In the genomic region with DNA sequence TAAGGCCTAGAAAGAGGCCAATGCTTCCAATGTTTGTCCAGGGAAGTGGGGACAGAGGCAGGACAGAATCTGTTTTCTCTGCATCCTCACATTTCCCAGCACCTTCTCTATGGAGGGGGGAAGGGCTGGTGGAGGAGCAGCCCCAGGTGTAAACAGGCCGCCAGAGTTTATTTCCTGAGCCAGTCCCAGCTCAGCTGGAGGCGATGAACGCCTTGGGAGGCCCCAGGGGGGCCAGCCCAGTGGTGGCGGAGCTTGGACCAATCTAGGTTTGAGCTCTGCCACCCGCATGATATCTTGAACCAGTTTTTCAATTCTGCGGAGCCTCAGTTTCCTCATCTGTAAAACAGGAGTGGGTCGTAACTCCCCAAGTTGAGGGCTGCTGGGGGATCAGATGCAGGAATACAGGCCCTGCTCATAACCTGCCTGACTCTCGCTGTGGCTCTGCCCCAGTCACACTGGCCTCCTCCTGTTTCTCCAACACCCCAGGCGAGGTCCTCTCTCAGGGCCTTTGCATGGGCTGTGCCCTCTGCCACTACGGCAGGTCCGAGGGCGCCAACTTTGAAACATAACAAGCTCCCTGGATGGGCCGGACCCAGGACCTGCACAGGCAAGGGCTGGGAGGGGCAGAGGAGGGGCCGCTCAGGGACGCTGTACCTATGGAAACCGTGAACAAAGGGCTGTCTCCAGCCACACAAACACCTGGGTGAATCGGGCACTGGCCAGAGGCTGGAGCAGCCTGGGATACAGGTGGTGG, we compare ENCODE assay signal across 1 cellular context.
A peak's percentile ranks its signal among the peaks of the same experiment; 100 is the strongest.
TF ChIP-seq lines count a peak whose summit lies in the region.

No MANE protein-coding gene starts in this region.

TF ChIP-seq in HepG2, 621 proteins besides CTCF, POLR2A, EP300 and RAD21 (continues in another document):
- TF ChIP-seq, protein P1, sequence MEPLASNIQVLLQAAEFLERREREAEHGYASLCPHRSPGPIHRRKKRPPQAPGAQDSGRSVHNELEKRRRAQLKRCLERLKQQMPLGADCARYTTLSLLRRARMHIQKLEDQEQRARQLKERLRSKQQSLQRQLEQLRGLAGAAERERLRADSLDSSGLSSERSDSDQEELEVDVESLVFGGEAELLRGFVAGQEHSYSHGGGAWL (CRISPR knock-in tag; IDR thresholded peaks at IDR 0.05): 0 out of 2 replicates have a peak, but pooled peaks have one; percentile 29
- TF ChIP-seq JARID2 (CRISPR knock-in tag; IDR thresholded peaks at IDR 0.05; ENCODE audit: insufficient replicate concordance): no peak
- TF ChIP-seq, protein P2, sequence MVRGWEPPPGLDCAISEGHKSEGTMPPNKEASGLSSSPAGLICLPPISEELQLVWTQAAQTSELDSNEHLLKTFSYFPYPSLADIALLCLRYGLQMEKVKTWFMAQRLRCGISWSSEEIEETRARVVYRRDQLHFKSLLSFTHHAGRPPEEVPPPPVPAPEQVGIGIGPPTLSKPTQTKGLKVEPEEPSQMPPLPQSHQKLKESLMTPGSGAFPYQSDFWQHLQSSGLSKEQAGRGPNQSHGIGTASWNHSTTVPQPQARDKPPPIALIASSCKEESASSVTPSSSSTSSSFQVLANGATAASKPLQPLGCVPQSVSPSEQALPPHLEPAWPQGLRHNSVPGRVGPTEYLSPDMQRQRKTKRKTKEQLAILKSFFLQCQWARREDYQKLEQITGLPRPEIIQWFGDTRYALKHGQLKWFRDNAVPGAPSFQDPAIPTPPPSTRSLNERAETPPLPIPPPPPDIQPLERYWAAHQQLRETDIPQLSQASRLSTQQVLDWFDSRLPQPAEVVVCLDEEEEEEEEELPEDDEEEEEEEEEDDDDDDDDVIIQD (CRISPR knock-in tag; IDR thresholded peaks at IDR 0.05; ENCODE audit: low read depth): no peak
- no peak for TF ChIP-seq NR2F6 (IDR thresholded peaks at IDR 0.05)
- TF ChIP-seq NR2F6 (CRISPR knock-in tag; IDR thresholded peaks at IDR 0.05): no peak
- TF ChIP-seq FOXO1 (CRISPR knock-in tag; IDR thresholded peaks at IDR 0.05): 0 out of 2 replicates have a peak, but pooled peaks have one; percentile 28
- TF ChIP-seq ZNF232 (CRISPR knock-in tag; IDR thresholded peaks at IDR 0.05; ENCODE audit: borderline replicate concordance): no peak
- TF ChIP-seq, protein P3, sequence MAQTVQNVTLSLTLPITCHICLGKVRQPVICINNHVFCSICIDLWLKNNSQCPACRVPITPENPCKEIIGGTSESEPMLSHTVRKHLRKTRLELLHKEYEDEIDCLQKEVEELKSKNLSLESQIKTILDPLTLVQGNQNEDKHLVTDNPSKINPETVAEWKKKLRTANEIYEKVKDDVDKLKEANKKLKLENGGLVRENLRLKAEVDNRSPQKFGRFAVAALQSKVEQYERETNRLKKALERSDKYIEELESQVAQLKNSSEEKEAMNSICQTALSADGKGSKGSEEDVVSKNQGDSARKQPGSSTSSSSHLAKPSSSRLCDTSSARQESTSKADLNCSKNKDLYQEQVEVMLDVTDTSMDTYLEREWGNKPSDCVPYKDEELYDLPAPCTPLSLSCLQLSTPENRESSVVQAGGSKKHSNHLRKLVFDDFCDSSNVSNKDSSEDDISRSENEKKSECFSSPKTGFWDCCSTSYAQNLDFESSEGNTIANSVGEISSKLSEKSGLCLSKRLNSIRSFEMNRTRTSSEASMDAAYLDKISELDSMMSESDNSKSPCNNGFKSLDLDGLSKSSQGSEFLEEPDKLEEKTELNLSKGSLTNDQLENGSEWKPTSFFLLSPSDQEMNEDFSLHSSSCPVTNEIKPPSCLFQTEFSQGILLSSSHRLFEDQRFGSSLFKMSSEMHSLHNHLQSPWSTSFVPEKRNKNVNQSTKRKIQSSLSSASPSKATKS (CRISPR knock-in tag; IDR thresholded peaks at IDR 0.05): no peak
- TF ChIP-seq ZFP41 (CRISPR knock-in tag; IDR thresholded peaks at IDR 0.05; ENCODE audit: borderline replicate concordance): no peak
- TF ChIP-seq, protein P4, sequence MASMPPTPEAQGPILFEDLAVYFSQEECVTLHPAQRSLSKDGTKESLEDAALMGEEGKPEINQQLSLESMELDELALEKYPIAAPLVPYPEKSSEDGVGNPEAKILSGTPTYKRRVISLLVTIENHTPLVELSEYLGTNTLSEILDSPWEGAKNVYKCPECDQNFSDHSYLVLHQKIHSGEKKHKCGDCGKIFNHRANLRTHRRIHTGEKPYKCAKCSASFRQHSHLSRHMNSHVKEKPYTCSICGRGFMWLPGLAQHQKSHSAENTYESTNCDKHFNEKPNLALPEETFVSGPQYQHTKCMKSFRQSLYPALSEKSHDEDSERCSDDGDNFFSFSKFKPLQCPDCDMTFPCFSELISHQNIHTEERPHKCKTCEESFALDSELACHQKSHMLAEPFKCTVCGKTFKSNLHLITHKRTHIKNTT (CRISPR knock-in tag; IDR thresholded peaks at IDR 0.05): no peak
- TF ChIP-seq KDM6A (CRISPR knock-in tag; IDR thresholded peaks at IDR 0.05; ENCODE audit: low read depth): no peak
- TF ChIP-seq ADNP (CRISPR knock-in tag; IDR thresholded peaks at IDR 0.05): no peak
- TF ChIP-seq MIER3 (CRISPR knock-in tag; IDR thresholded peaks at IDR 0.05; ENCODE audit: borderline replicate concordance): no peak
- no peak for TF ChIP-seq ZSCAN29 (CRISPR knock-in tag; conservative IDR thresholded peaks at IDR 0.05)
- no peak; the same call in 1 of the 2 replicates for TF ChIP-seq YEATS4 (CRISPR knock-in tag; IDR thresholded peaks at IDR 0.05; ENCODE audit: borderline replicate concordance)
- TF ChIP-seq, protein P5, sequence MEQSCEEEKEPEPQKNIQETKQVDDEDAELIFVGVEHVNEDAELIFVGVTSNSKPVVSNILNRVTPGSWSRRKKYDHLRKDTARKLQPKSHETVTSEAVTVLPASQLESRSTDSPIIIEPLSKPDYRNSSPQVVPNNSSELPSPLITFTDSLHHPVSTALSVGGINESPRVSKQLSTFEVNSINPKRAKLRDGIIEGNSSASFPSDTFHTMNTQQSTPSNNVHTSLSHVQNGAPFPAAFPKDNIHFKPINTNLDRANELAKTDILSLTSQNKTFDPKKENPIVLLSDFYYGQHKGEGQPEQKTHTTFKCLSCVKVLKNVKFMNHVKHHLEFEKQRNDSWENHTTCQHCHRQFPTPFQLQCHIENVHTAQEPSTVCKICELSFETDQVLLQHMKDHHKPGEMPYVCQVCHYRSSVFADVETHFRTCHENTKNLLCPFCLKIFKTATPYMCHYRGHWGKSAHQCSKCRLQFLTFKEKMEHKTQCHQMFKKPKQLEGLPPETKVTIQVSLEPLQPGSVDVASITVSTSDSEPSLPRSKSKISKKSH (CRISPR knock-in tag; IDR thresholded peaks at IDR 0.05; ENCODE audit: borderline replicate concordance): no peak
- no peak for TF ChIP-seq RBAK (CRISPR knock-in tag; IDR thresholded peaks at IDR 0.05)
- TF ChIP-seq, protein P6, sequence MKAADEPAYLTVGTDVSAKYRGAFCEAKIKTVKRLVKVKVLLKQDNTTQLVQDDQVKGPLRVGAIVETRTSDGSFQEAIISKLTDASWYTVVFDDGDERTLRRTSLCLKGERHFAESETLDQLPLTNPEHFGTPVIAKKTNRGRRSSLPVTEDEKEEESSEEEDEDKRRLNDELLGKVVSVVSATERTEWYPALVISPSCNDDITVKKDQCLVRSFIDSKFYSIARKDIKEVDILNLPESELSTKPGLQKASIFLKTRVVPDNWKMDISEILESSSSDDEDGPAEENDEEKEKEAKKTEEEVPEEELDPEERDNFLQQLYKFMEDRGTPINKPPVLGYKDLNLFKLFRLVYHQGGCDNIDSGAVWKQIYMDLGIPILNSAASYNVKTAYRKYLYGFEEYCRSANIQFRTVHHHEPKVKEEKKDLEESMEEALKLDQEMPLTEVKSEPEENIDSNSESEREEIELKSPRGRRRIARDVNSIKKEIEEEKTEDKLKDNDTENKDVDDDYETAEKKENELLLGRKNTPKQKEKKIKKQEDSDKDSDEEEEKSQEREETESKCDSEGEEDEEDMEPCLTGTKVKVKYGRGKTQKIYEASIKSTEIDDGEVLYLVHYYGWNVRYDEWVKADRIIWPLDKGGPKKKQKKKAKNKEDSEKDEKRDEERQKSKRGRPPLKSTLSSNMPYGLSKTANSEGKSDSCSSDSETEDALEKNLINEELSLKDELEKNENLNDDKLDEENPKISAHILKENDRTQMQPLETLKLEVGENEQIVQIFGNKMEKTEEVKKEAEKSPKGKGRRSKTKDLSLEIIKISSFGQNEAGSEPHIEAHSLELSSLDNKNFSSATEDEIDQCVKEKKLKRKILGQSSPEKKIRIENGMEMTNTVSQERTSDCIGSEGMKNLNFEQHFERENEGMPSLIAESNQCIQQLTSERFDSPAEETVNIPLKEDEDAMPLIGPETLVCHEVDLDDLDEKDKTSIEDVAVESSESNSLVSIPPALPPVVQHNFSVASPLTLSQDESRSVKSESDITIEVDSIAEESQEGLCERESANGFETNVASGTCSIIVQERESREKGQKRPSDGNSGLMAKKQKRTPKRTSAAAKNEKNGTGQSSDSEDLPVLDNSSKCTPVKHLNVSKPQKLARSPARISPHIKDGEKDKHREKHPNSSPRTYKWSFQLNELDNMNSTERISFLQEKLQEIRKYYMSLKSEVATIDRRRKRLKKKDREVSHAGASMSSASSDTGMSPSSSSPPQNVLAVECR (CRISPR knock-in tag; IDR thresholded peaks at IDR 0.05; ENCODE audit: borderline replicate concordance): peak; percentile 76
- TF ChIP-seq EZH2 (conservative IDR thresholded peaks at IDR 0.05; ENCODE audit: low read depth, low read length): no peak
- TF ChIP-seq, protein P7, sequence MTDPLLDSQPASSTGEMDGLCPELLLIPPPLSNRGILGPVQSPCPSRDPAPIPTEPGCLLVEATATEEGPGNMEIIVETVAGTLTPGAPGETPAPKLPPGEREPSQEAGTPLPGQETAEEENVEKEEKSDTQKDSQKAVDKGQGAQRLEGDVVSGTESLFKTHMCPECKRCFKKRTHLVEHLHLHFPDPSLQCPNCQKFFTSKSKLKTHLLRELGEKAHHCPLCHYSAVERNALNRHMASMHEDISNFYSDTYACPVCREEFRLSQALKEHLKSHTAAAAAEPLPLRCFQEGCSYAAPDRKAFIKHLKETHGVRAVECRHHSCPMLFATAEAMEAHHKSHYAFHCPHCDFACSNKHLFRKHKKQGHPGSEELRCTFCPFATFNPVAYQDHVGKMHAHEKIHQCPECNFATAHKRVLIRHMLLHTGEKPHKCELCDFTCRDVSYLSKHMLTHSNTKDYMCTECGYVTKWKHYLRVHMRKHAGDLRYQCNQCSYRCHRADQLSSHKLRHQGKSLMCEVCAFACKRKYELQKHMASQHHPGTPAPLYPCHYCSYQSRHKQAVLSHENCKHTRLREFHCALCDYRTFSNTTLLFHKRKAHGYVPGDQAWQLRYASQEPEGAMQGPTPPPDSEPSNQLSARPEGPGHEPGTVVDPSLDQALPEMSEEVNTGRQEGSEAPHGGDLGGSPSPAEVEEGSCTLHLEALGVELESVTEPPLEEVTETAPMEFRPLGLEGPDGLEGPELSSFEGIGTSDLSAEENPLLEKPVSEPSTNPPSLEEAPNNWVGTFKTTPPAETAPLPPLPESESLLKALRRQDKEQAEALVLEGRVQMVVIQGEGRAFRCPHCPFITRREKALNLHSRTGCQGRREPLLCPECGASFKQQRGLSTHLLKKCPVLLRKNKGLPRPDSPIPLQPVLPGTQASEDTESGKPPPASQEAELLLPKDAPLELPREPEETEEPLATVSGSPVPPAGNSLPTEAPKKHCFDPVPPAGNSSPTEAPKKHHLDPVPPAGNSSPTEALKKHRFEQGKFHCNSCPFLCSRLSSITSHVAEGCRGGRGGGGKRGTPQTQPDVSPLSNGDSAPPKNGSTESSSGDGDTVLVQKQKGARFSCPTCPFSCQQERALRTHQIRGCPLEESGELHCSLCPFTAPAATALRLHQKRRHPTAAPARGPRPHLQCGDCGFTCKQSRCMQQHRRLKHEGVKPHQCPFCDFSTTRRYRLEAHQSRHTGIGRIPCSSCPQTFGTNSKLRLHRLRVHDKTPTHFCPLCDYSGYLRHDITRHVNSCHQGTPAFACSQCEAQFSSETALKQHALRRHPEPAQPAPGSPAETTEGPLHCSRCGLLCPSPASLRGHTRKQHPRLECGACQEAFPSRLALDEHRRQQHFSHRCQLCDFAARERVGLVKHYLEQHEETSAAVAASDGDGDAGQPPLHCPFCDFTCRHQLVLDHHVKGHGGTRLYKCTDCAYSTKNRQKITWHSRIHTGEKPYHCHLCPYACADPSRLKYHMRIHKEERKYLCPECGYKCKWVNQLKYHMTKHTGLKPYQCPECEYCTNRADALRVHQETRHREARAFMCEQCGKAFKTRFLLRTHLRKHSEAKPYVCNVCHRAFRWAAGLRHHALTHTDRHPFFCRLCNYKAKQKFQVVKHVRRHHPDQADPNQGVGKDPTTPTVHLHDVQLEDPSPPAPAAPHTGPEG (CRISPR knock-in tag; IDR thresholded peaks at IDR 0.05): 0 out of 2 replicates have a peak, but pooled peaks have one; percentile 25
- no peak for TF ChIP-seq ZNF296 (CRISPR knock-in tag; conservative IDR thresholded peaks at IDR 0.05)
- TF ChIP-seq FOXM1 (CRISPR knock-in tag; IDR thresholded peaks at IDR 0.05): peak; percentile 91
- TF ChIP-seq IRX3 (CRISPR knock-in tag; IDR thresholded peaks at IDR 0.05; ENCODE audit: borderline replicate concordance, low read depth): no peak
- TF ChIP-seq AGO2 (optimal IDR thresholded peaks at IDR 0.05; ENCODE audit: low read depth, low read length): peak; percentile 38
- no peak for TF ChIP-seq ZNF34 (CRISPR knock-in tag; IDR thresholded peaks at IDR 0.05; ENCODE audit: borderline replicate concordance)
- TF ChIP-seq SETDB1 (CRISPR knock-in tag; IDR thresholded peaks at IDR 0.05; ENCODE audit: borderline replicate concordance): 0 out of 2 replicates have a peak, but pooled peaks have one; percentile 15
- TF ChIP-seq SIX4 (CRISPR knock-in tag; IDR thresholded peaks at IDR 0.05): no peak
- TF ChIP-seq ZSCAN31 (CRISPR knock-in tag; IDR thresholded peaks at IDR 0.05; ENCODE audit: low read depth): no peak
- TF ChIP-seq, protein P8, sequence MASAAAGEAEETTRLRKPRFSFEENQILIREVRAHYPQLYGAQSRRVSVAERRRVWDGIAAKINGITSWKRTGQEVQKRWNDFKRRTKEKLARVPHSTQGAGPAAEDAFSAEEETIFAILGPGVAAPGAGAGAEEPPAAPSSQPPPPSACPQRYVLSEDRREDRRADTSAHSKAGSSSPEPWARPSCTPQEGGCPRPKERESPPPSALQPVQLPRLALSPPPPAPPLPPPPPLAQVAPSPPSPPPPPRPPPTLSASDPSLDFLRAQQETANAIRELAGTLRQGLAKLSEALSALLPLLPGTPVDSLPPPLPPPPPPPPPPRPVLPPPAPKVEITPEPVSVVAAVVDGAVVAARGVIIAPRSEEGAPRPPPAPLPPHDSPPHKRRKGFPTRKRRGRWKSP (CRISPR knock-in tag; IDR thresholded peaks at IDR 0.05): no peak
- no peak for TF ChIP-seq HDAC2 (CRISPR knock-in tag; IDR thresholded peaks at IDR 0.05)
- TF ChIP-seq, protein P9, sequence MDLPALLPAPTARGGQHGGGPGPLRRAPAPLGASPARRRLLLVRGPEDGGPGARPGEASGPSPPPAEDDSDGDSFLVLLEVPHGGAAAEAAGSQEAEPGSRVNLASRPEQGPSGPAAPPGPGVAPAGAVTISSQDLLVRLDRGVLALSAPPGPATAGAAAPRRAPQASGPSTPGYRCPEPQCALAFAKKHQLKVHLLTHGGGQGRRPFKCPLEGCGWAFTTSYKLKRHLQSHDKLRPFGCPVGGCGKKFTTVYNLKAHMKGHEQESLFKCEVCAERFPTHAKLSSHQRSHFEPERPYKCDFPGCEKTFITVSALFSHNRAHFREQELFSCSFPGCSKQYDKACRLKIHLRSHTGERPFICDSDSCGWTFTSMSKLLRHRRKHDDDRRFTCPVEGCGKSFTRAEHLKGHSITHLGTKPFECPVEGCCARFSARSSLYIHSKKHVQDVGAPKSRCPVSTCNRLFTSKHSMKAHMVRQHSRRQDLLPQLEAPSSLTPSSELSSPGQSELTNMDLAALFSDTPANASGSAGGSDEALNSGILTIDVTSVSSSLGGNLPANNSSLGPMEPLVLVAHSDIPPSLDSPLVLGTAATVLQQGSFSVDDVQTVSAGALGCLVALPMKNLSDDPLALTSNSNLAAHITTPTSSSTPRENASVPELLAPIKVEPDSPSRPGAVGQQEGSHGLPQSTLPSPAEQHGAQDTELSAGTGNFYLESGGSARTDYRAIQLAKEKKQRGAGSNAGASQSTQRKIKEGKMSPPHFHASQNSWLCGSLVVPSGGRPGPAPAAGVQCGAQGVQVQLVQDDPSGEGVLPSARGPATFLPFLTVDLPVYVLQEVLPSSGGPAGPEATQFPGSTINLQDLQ (CRISPR knock-in tag; IDR thresholded peaks at IDR 0.05): no peak
